Comparison of ENCODE assay signal across 1 cellular context in genomic region chr14:92503756-92504491, GRCh38.
TF ChIP-seq lines count a peak whose summit lies in the region.

No MANE protein-coding gene starts in this region.

TF ChIP-seq in WTC11, 78 proteins besides CTCF, POLR2A, EP300 and RAD21 (continued from another document):
- TF ChIP-seq ZNF425 (CRISPR knock-in tag; conservative IDR thresholded peaks at IDR 0.05), result no peak
- no peak for TF ChIP-seq ZNF396 (CRISPR knock-in tag; IDR thresholded peaks at IDR 0.05; ENCODE audit: borderline replicate concordance)
